In genomic region chr9:131296906-131297500, GRCh38 we compare ENCODE assay signal across 1 cellular context.
TF ChIP-seq lines count a peak whose summit lies in the region.

No MANE protein-coding gene starts in this region.

TF ChIP-seq in K562, 482 proteins besides CTCF, POLR2A, EP300 and RAD21:
- TF ChIP-seq ZNF384 (IDR thresholded peaks at IDR 0.05; ENCODE audit: low read depth, low read length) (peak; percentile 81), ZNF644 (tag; IDR thresholded peaks at IDR 0.05; ENCODE audit: low read depth) (no peak), CBX3 (IDR thresholded peaks at IDR 0.05; ENCODE audit: borderline replicate concordance in 1 of 2, low read length in 2 of 2) (no peak), TAL1 (IDR thresholded peaks at IDR 0.05) (peak; percentile 6; the same call in 1 of the 2 replicates), CBFA2T3 (IDR thresholded peaks at IDR 0.05) (peak; percentile 61; the same call in 1 of the 2 replicates), TCF3 (CRISPR knock-in tag; IDR thresholded peaks at IDR 0.05) (0 out of 2 replicates have a peak, but pooled peaks have one; percentile 31), CBFA2T2 (conservative IDR thresholded peaks at IDR 0.05) (0 out of 2 replicates have a peak, but pooled peaks have one; percentile 6)
